Comparison of ENCODE assay signal across 8 cellular contexts in the genomic region with DNA sequence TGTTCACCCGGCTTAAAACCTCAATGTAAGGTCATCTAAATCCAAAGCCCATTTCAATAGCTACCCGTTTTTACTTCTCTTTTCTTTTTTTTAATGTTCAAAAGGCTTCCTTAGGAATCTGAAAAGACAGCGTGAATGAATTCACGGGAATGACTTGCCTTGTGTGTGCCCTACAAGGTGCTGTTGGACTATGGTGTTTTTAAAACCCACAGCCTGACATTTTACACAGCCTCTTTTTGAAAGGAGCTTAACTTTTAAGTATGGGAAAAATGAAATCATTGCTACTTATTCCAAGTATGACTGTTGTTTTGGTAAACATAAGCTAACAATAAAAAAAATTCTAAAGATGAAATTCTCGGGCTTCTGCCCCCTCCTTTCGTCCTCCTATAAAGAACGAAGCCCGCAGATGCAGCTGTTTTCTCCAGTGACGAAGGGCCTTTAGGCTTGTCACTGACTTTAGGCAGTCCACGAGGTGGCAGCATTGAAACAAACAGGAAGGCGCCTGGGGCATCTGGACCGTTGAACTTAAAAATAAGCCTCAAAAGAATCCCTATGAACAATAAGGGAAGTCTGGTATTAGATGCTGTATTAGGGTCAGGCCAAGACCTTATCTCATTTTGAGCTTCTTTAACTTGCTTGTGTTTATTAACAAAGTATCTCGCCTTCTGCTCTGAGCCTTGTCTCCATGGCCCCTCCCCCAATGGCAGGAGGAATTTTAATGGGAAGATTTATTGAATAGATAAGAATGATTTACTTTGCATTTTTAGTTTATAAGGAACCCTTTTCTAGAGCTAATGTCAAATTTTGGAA.
DNase-seq lines count a peak whose midpoint lies in the region; ATAC-seq, FAIRE-seq and TF ChIP-seq lines count a peak whose summit lies in the region.

No MANE protein-coding gene starts in this region.

- in situ Hi-C loops in HepG2 (cut with HindIII; ENCODE audit: extremely low pct_ligation_motif_present, low pct_unique_long_range_greater_than_20kb) = no loop called here

- DNase-seq in activated gamma-delta T cell treated with Interleukin-2 at 50 U/mL for 16 hours = peak; percentile 72
- DNase-seq in activated gamma-delta T cell (lab: John Stamatoyannopoulos, UW) = no peak
- DNase-seq in NCI-H2227 treated with DMSO at 0.1 percent for 48 hours (lab: John Stamatoyannopoulos, UW) = peak; percentile 26
- DNase-seq in activated CD4-positive, alpha-beta T cell treated with anti-CD3 and anti-CD28 coated beads for 4 hours = peak; percentile 78 to 84
- peak; percentile 86 for DNase-seq in coronary artery (ENCODE audit: low spot score)
- DNase-seq in HepG2 (ENCODE audit: low spot score) = peak; percentile 80
- DNase-seq in stimulated activated CD4-positive, alpha-beta T cell treated with anti-CD3 and anti-CD28 coated beads, Interleukin-4, amount 100 ng/mL, for 4 hours = peak; percentile 67 to 75

- no peaks in the 10 kb centered on the region for H3K27me3 ChIP-seq in HepG2 (ENCODE audit: control insufficient read depth in 1 of 2, insufficient read depth in 2 of 2, low read length in 2 of 2)

- H3K9ac ChIP-seq in HepG2 (ENCODE audit: insufficient read depth, low read depth, low read length) = no peak overlapping the region

- intact Hi-C loops in HepG2 (cut with micrococcal nuclease; ENCODE audit: unreplicated experiment) = loop anchor here (10.0 kb wide), 2 partner anchors 612 to 932 kb away; no protein-coding TSS in a partner anchor

- H3K27ac ChIP-seq in coronary artery (peak overlapping the region in 1 of 2 donors; percentile 64), HepG2 (ENCODE audit: extremely low read length, insufficient read depth, low read length) (peak overlapping the region; percentile 38)

- TF ChIP-seq EP300 in HepG2 (IDR thresholded peaks at IDR 0.05; ENCODE audit: low read depth in 2 of 2, low read length in 2 of 2) (no peak), HepG2 (CRISPR knock-in tag; IDR thresholded peaks at IDR 0.05; ENCODE audit: borderline replicate concordance) (no peak)

- H2AFZ ChIP-seq in HepG2 (ENCODE audit: low read length) = no peak overlapping the region

- H3K4me2 ChIP-seq in HepG2 (ENCODE audit: low read depth, low read length) = no peak overlapping the region; the same call in 1 of the 2 replicates

- H3K79me2 ChIP-seq in HepG2 (ENCODE audit: insufficient read depth, low read length) = no peaks in the 10 kb centered on the region

- H3K4me3 ChIP-seq in coronary artery = no peak overlapping the region
- no peak overlapping the region for H3K4me3 ChIP-seq in HepG2 (replicated peaks in 1 of 3; ENCODE audit: insufficient read depth in 1 of 3, low read depth in 2 of 3, low read length in 3 of 3)

- FAIRE-seq in HepG2 (lab: Jason Lieb, UNC) = peak; percentile 74

- TF ChIP-seq CTCF in coronary artery (IDR thresholded peaks at IDR 0.05) (peak; percentile 59), HepG2 (CRISPR knock-in tag; IDR thresholded peaks at IDR 0.05) (peak; percentile 85)

- H3K9me3 ChIP-seq in HepG2 (ENCODE audit: low read length) = no peaks in the 10 kb centered on the region

- 45% methylated on average over 13 of the region's 13 CpGs for whole genome bisulfite sequencing in HepG2 (ENCODE audit: low lambda C conversion rate)

- no peak for TF ChIP-seq POLR2A in HepG2 (IDR thresholded peaks at IDR 0.05; ENCODE audit: insufficient read depth in 1 of 2, low read depth in 2 of 2, low read length in 2 of 2)

- POLR2A ChIA-PET in HepG2 (lab: Yijun Ruan, JAX) = interaction anchor here (1.3 to 1.9 kb wide), 2 partner anchors 139 to 141 kb away, joined by 3 to 6 read pairs; partner anchors contain the start of gene NRP1

- H4K20me1 ChIP-seq in HepG2 (ENCODE audit: insufficient read depth, low read length) = no peaks in the 10 kb centered on the region

- H3K4me1 ChIP-seq in HepG2 (ENCODE audit: insufficient read depth, low read length) = peaks cover 54% of the 10 kb centered on the region

- H3K36me3 ChIP-seq in HepG2 (replicated peaks in 1 of 2; ENCODE audit: control insufficient read depth in 1 of 2, insufficient read depth in 2 of 2, low read length in 2 of 2) = no peaks in the 10 kb centered on the region

- peak; percentile 73 for TF ChIP-seq RAD21 in HepG2 (CRISPR knock-in tag; IDR thresholded peaks at IDR 0.05)

- ATAC-seq in HG02981 (IDR thresholded peaks at IDR 0.05; ENCODE audit: unreplicated experiment) (peak; percentile 86), HepG2 (peak; percentile 12; the same call in 1 of the 3 replicates)

- CTCF ChIA-PET in HepG2 (lab: Yijun Ruan, JAX; ENCODE audit: low intra/inter-chr PET ratio, low total read pairs) = interaction anchor here (0.6 to 1.9 kb wide), 2 partner anchors 59 to 137 kb away, joined by 3 to 9 read pairs; no protein-coding TSS in a partner anchor

- no TSS peak for BruUV-seq in HepG2 (replicated peaks; lab: Mats Ljungman, UMichigan)

TF ChIP-seq in HepG2, 621 proteins besides CTCF, POLR2A, EP300 and RAD21 (continues in another document):
- peak; percentile 93 for TF ChIP-seq SMC3 (IDR thresholded peaks at IDR 0.05; ENCODE audit: low read length)
- TF ChIP-seq CBX2 (IDR thresholded peaks at IDR 0.05; ENCODE audit: low read depth, low read length) = no peak
- TF ChIP-seq CBX2 (CRISPR knock-in tag; IDR thresholded peaks at IDR 0.05; ENCODE audit: low read depth) = no peak
- 0 out of 2 replicates have a peak, but pooled peaks have one; percentile 33 for TF ChIP-seq FOXJ3 (CRISPR knock-in tag; IDR thresholded peaks at IDR 0.05; ENCODE audit: borderline replicate concordance)
- 0 out of 2 replicates have a peak, but pooled peaks have one; percentile 31 for TF ChIP-seq ZNF33B (CRISPR knock-in tag; IDR thresholded peaks at IDR 0.05)
- TF ChIP-seq PTBP1 (IDR thresholded peaks at IDR 0.05; ENCODE audit: low read depth, low read length, poor library complexity, severe bottlenecking) = no peak
- 0 out of 2 replicates have a peak, but pooled peaks have one; percentile 18 for TF ChIP-seq MED1 (CRISPR knock-in tag; IDR thresholded peaks at IDR 0.05)
- TF ChIP-seq FOSL2 (CRISPR knock-in tag; IDR thresholded peaks at IDR 0.05) = 0 out of 2 replicates have a peak, but pooled peaks have one; percentile 31
- TF ChIP-seq REL (CRISPR knock-in tag; conservative IDR thresholded peaks at IDR 0.05) = no peak
- 0 out of 2 replicates have a peak, but pooled peaks have one; percentile 16 for TF ChIP-seq ELF3 (CRISPR knock-in tag; IDR thresholded peaks at IDR 0.05)
- TF ChIP-seq ZNF331 (CRISPR knock-in tag; IDR thresholded peaks at IDR 0.05) = 0 out of 2 replicates have a peak, but pooled peaks have one; percentile 28
- TF ChIP-seq JUN (CRISPR knock-in tag; IDR thresholded peaks at IDR 0.05) = no peak
- no peak for TF ChIP-seq SIX4 (CRISPR knock-in tag; IDR thresholded peaks at IDR 0.05)
- TF ChIP-seq GRHL1 (CRISPR knock-in tag; conservative IDR thresholded peaks at IDR 0.05) = no peak
- TF ChIP-seq ERF (CRISPR knock-in tag; IDR thresholded peaks at IDR 0.05) = peak; percentile 44; the same call in 1 of the 2 replicates
- no peak for TF ChIP-seq ZFP62 (CRISPR knock-in tag; IDR thresholded peaks at IDR 0.05)
- TF ChIP-seq ZMYM4 (CRISPR knock-in tag; IDR thresholded peaks at IDR 0.05) = peak; percentile 59; the same call in 1 of the 2 replicates
- no peak for TF ChIP-seq SOX13 (IDR thresholded peaks at IDR 0.05)
- 0 out of 4 replicates have a peak, but pooled peaks of 1 of the 2 experiments have one; percentile 7 for TF ChIP-seq SOX13 (CRISPR knock-in tag; conservative IDR thresholded peaks at IDR 0.05 in 1 of 2, IDR thresholded peaks at IDR 0.05 in 1 of 2)
- TF ChIP-seq, protein P1, sequence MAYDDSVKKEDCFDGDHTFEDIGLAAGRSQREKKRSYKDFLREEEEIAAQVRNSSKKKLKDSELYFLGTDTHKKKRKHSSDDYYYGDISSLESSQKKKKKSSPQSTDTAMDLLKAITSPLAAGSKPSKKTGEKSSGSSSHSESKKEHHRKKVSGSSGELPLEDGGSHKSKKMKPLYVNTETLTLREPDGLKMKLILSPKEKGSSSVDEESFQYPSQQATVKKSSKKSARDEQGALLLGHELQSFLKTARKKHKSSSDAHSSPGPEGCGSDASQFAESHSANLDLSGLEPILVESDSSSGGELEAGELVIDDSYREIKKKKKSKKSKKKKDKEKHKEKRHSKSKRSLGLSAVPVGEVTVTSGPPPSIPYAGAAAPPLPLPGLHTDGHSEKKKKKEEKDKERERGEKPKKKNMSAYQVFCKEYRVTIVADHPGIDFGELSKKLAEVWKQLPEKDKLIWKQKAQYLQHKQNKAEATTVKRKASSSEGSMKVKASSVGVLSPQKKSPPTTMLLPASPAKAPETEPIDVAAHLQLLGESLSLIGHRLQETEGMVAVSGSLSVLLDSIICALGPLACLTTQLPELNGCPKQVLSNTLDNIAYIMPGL (CRISPR knock-in tag; IDR thresholded peaks at IDR 0.05; ENCODE audit: borderline replicate concordance in 1 of 2, low read depth in 1 of 2) = peak in 1 of 2 experiments; percentile 17; a peak in 1 of 4 replicates
- no peak for TF ChIP-seq ZNF10 (CRISPR knock-in tag; IDR thresholded peaks at IDR 0.05; ENCODE audit: borderline replicate concordance, low read depth)
- TF ChIP-seq, protein P2, sequence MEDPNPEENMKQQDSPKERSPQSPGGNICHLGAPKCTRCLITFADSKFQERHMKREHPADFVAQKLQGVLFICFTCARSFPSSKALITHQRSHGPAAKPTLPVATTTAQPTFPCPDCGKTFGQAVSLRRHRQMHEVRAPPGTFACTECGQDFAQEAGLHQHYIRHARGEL (CRISPR knock-in tag; IDR thresholded peaks at IDR 0.05) = no peak
- TF ChIP-seq SALL1 (CRISPR knock-in tag; IDR thresholded peaks at IDR 0.05) = peak; percentile 40; the same call in 1 of the 2 replicates
- TF ChIP-seq EHMT2 (IDR thresholded peaks at IDR 0.05; ENCODE audit: borderline replicate concordance, low read depth, low read length) = peak; percentile 56; the same call in 1 of the 2 replicates
